Comparison of ENCODE assay signal across 17 cellular contexts in the genomic region with DNA sequence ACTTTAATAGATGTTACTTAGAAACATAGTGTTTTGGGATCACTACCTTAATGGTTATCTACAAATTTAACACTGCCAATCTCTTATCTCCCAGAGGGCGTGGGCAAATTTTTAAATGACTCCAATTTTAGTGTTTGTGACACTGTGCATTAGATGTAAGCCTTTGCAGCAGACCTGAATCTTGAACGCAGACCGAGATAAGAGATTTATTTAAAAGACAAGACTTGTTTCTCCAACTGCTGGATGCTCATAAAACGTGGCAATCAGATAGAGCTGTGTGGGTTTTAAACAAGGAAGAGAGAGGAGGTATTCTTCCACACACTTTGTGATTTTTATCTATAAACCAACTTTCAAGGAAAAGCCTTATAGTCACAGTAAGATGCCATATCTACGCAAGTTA.
DNase-seq lines count a peak whose midpoint lies in the region; ATAC-seq and TF ChIP-seq lines count a peak whose summit lies in the region.
"Had no signal": no experiment of that assay in that cellular context is flagged by ENCODE, and none has a peak within 500 bp of the region (broad histone marks: within the 10 kb centered on the region; RNA-seq: fewer than 3 reads in every experiment).

No MANE protein-coding gene starts in this region.

- peak overlapping the region in 1 of 2 donors; percentile 57 for H3K9ac ChIP-seq in mucosa of rectum (ENCODE audit: low read depth in 1 of 2, low read length in 2 of 2)
- H3K9ac ChIP-seq: BLaER1 treated with 17β-estradiol and CSF1 and Interleukin-3, amounts not matched to agents 10 nM and 100 nM had no signal

- H3K4me3 ChIP-seq in mucosa of rectum (ENCODE audit: low read length in 2 of 2): peak overlapping the region in 1 of 2 donors; percentile 4
- no peak overlapping the region for H3K4me3 ChIP-seq in esophagus muscularis mucosa
- no peak overlapping the region for H3K4me3 ChIP-seq in BE2C (ENCODE audit: low read depth, low read length)
- H3K4me3 ChIP-seq: BLaER1 treated with 17β-estradiol and CSF1 and Interleukin-3, amounts not matched to agents 10 nM and 100 nM had no signal

- TF ChIP-seq CTCF in VCaP (conservative IDR thresholded peaks at IDR 0.05) (no peak), esophagus muscularis mucosa (IDR thresholded peaks at IDR 0.05) (no peak), BE2C (IDR thresholded peaks at IDR 0.05; ENCODE audit: low read depth, low read length) (no peak)

- TF ChIP-seq EP300 in esophagus muscularis mucosa (IDR thresholded peaks at IDR 0.05): no peak

- no peaks in the 10 kb centered on the region for H3K36me3 ChIP-seq in mucosa of rectum (ENCODE audit: control insufficient read depth in 2 of 2, insufficient read depth in 2 of 2, low read length in 2 of 2)
- H3K36me3 ChIP-seq in esophagus muscularis mucosa: no peaks in the 10 kb centered on the region
- no peaks in the 10 kb centered on the region for H3K36me3 ChIP-seq in BE2C
- H3K36me3 ChIP-seq: BLaER1 treated with 17β-estradiol and CSF1 and Interleukin-3, amounts not matched to agents 10 nM and 100 nM had no signal

- DNase-seq in left colon (no peak), esophagus muscularis mucosa (ENCODE audit: extremely low spot score) (no peak), BE2C (no peak), NCI-H1105 treated with DMSO at 0.1 percent for 48 hours (lab: John Stamatoyannopoulos, UW) (no peak), inferior parietal cortex (ENCODE audit: extremely low spot score) (no peak)
- DNase-seq: 8988T; ACHN; Caco-2; Calu3; CD4-positive, alpha-beta T cell; CD8-positive, alpha-beta T cell; DMS79 treated with DMSO at 0.1 percent for 48 hours; GF-D8 had no signal

- peak overlapping the region; percentile 81 for H3K27ac ChIP-seq in VCaP
- peak overlapping the region; percentile 62 to 83 for H3K27ac ChIP-seq in mucosa of rectum (ENCODE audit: low read depth in 2 of 2, low read length in 2 of 2)
- H3K27ac ChIP-seq in esophagus muscularis mucosa (replicated peaks in 1 of 4): no peak overlapping the region
- H3K27ac ChIP-seq: BLaER1 treated with 17β-estradiol and CSF1 and Interleukin-3, amounts not matched to agents 10 nM and 100 nM; C4-2B had no signal

- H3K27me3 ChIP-seq in mucosa of rectum (ENCODE audit: control insufficient read depth in 2 of 2, insufficient read depth in 2 of 2, low read length in 2 of 2) (no peaks in the 10 kb centered on the region), esophagus muscularis mucosa (no peaks in the 10 kb centered on the region), BE2C (peaks cover 7% of the 10 kb centered on the region)
- H3K27me3 ChIP-seq: BLaER1 treated with 17β-estradiol and CSF1 and Interleukin-3, amounts not matched to agents 10 nM and 100 nM had no signal

- intact Hi-C loops in left colon (cut with DNase I, micrococcal nuclease): no loop called here
- intact Hi-C loops in esophagus muscularis mucosa (cut with DNase I): no loop called here

- TF ChIP-seq POLR2A in esophagus muscularis mucosa (IDR thresholded peaks at IDR 0.05; ENCODE audit: low read depth): no peak

- peaks cover 8 to 39% of the 10 kb centered on the region in 2 donors for H3K4me1 ChIP-seq in mucosa of rectum (ENCODE audit: control insufficient read depth in 2 of 2, insufficient read depth in 2 of 2, low read length in 2 of 2)
- peaks cover 0 to 7% (median 2%) of the 10 kb centered on the region in 4 donors for H3K4me1 ChIP-seq in esophagus muscularis mucosa
- no peaks in the 10 kb centered on the region for H3K4me1 ChIP-seq in BE2C
- H3K4me1 ChIP-seq: BLaER1 treated with 17β-estradiol and CSF1 and Interleukin-3, amounts not matched to agents 10 nM and 100 nM; Caco-2 had no signal

- ATAC-seq in left colon: peak; percentile 71
- ATAC-seq: CD8-positive, alpha-beta T cell had no signal

- H3K9me3 ChIP-seq in mucosa of rectum (ENCODE audit: control insufficient read depth in 2 of 2, low read length in 2 of 2): no peaks in the 10 kb centered on the region
- no peaks in the 10 kb centered on the region for H3K9me3 ChIP-seq in esophagus muscularis mucosa
- no peaks in the 10 kb centered on the region for H3K9me3 ChIP-seq in BE2C
- H3K9me3 ChIP-seq: BLaER1 treated with 17β-estradiol and CSF1 and Interleukin-3, amounts not matched to agents 10 nM and 100 nM; Caco-2 had no signal

- 87% methylated on average over 5 of the region's 5 CpGs for WGBS in esophagus muscularis mucosa

Comparison
In these comparisons a context has a peak if more than half of its experiments do, and no peak if none do; other contexts are left out.
1. H3K27ac ChIP-seq: peak in VCaP (single experiment) and mucosa of rectum (2 of 2); none in esophagus muscularis mucosa (0 of 4).